23 cellular contexts compared by ENCODE assay signal in genomic region chr2:15752552-15753232, GRCh38.
DNase-seq lines count a peak whose midpoint lies in the region; ATAC-seq and TF ChIP-seq lines count a peak whose summit lies in the region.
"Had no signal": no experiment of that assay in that cellular context is flagged by ENCODE, and none has a peak within 500 bp of the region (broad histone marks: within the 10 kb centered on the region; RNA-seq: fewer than 3 reads in every experiment).

No MANE protein-coding gene starts in this region.

- no peak for ATAC-seq in GM21381 (IDR thresholded peaks at IDR 0.05; ENCODE audit: unreplicated experiment)
- ATAC-seq: GM12878 had no signal

- TF ChIP-seq CTCF in mesothelial cell of epicardium (IDR thresholded peaks at IDR 0.05; ENCODE audit: unreplicated experiment): no peak

- H3K4me3 Mint-ChIP-seq in mesothelial cell of epicardium: no peak overlapping the region
- no peak overlapping the region for H3K4me3 Mint-ChIP-seq in activated naive CD4-positive, alpha-beta T cell treated with anti-CD3 and anti-CD28 coated beads, Interleukin-2, amount 10 ng/mL, durations not matched to agents 7 days and 5 days
- H3K4me3 Mint-ChIP-seq: CD14-positive monocyte; CD4-positive, alpha-beta memory T cell; CD4-positive, CD25-positive, alpha-beta regulatory T cell; CD8-positive, alpha-beta memory T cell had no signal

- H3K27ac Mint-ChIP-seq in mesothelial cell of epicardium: peak overlapping the region; percentile 23
- H3K27ac Mint-ChIP-seq in activated naive CD4-positive, alpha-beta T cell treated with anti-CD3 and anti-CD28 coated beads, Interleukin-2, amount 10 ng/mL, durations not matched to agents 7 days and 5 days: no peak overlapping the region
- H3K27ac Mint-ChIP-seq: CD14-positive monocyte; CD4-positive, alpha-beta memory T cell; CD4-positive, CD25-positive, alpha-beta regulatory T cell; CD8-positive, alpha-beta memory T cell had no signal

- peak; percentile 62 for DNase-seq in HuH-7 (ENCODE audit: low spot score)
- DNase-seq in dermis microvascular lymphatic vessel endothelial cell (ENCODE audit: low read depth in 2 of 2): peak; percentile 43 to 58
- no peak for DNase-seq in mesothelial cell of epicardium (ENCODE audit: low spot score in 2 of 2, unreplicated experiment in 2 of 2)
- no peak for DNase-seq in activated naive CD4-positive, alpha-beta T cell treated with anti-CD3 and anti-CD28 coated beads, Interleukin-2, amount 10 ng/mL, durations not matched to agents 7 days and 5 days
- no peak for DNase-seq in activated effector memory CD4-positive, alpha-beta T cell treated with anti-CD3 and anti-CD28 coated beads, Interleukin-2, amount 50 U/mL, for 16 hours
- DNase-seq: 8988T; ACHN; BE2C; C1 segment of cervical spinal cord; CD4-positive, alpha-beta memory T cell; CD4-positive, CD25-positive, alpha-beta regulatory T cell; CD8-positive, alpha-beta memory T cell; COR-L47; DMS 273 treated with DMSO at 0.1 percent for 48 hours; DMS153; DMS53; DMS79; DND-41; EL; GDM1 had no signal

- CTCF ChIA-PET in activated naive CD4-positive, alpha-beta T cell treated with anti-CD3 and anti-CD28 coated beads, Interleukin-2, amount 10 ng/mL, durations not matched to agents 7 days and 5 days (lab: Charles Lee): no interaction called here

- H3K9me3 Mint-ChIP-seq in mesothelial cell of epicardium: peaks cover 20% of the 10 kb centered on the region
- H3K9me3 Mint-ChIP-seq in activated naive CD4-positive, alpha-beta T cell treated with anti-CD3 and anti-CD28 coated beads, Interleukin-2, amount 10 ng/mL, durations not matched to agents 7 days and 5 days: no peaks in the 10 kb centered on the region
- H3K9me3 Mint-ChIP-seq: CD8-positive, alpha-beta memory T cell had no signal

- no peaks in the 10 kb centered on the region for H3K27me3 Mint-ChIP-seq in mesothelial cell of epicardium (ENCODE audit: low read depth)
- H3K27me3 Mint-ChIP-seq in activated naive CD4-positive, alpha-beta T cell treated with anti-CD3 and anti-CD28 coated beads, Interleukin-2, amount 10 ng/mL, durations not matched to agents 7 days and 5 days: no peaks in the 10 kb centered on the region
- H3K27me3 Mint-ChIP-seq: CD4-positive, alpha-beta memory T cell had no signal

- peaks cover 43% of the 10 kb centered on the region for H3K4me1 Mint-ChIP-seq in mesothelial cell of epicardium
- H3K4me1 Mint-ChIP-seq in activated naive CD4-positive, alpha-beta T cell treated with anti-CD3 and anti-CD28 coated beads, Interleukin-2, amount 10 ng/mL, durations not matched to agents 7 days and 5 days: no peaks in the 10 kb centered on the region
- H3K4me1 Mint-ChIP-seq: CD14-positive monocyte; CD4-positive, alpha-beta memory T cell; CD4-positive, CD25-positive, alpha-beta regulatory T cell; CD8-positive, alpha-beta memory T cell had no signal

- H3K36me3 Mint-ChIP-seq in mesothelial cell of epicardium: peaks cover 3% of the 10 kb centered on the region
- H3K36me3 Mint-ChIP-seq in activated naive CD4-positive, alpha-beta T cell treated with anti-CD3 and anti-CD28 coated beads, Interleukin-2, amount 10 ng/mL, durations not matched to agents 7 days and 5 days: no peaks in the 10 kb centered on the region
- H3K36me3 Mint-ChIP-seq: CD14-positive monocyte; CD4-positive, alpha-beta memory T cell; CD4-positive, CD25-positive, alpha-beta regulatory T cell; CD8-positive, alpha-beta memory T cell had no signal

Comparison
In these comparisons a context has a peak if more than half of its experiments do, and no peak if none do; other contexts are left out.
1. DNase-seq: peak in HuH-7 (single experiment) and dermis microvascular lymphatic vessel endothelial cell (2 of 2); none in mesothelial cell of epicardium (0 of 2), activated naive CD4-positive, alpha-beta T cell treated with anti-CD3 and anti-CD28 coated beads, Interleukin-2, amount 10 ng/mL, durations not matched to agents 7 days and 5 days (single experiment) and activated effector memory CD4-positive, alpha-beta T cell treated with anti-CD3 and anti-CD28 coated beads, Interleukin-2, amount 50 U/mL, for 16 hours (single experiment).